In the genomic region with DNA sequence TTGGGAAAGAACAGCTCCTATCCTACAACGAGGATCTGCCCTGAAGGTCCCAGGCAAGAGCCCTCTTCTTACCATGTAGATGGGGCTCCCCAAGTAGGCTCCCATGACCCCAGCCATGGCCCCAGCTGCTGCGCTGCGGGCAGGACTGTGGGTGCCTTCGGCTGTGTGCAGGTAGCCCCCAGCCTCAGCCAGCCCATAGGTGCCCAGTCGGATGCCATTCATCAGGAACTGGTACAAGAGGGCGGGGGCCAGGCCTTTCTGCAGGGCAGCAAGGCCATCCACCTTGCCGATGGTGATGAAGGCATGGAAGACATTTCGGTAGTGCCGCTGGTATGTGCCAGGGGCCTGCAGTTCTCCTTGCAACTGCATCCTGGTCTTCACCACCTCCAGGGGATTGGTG, we compare ENCODE assay signal across 1 cellular context.
TF ChIP-seq lines count a peak whose summit lies in the region.

No MANE protein-coding gene starts in this region.

TF ChIP-seq in WTC11, 78 proteins besides CTCF, POLR2A, EP300 and RAD21 (continued from another document):
- TF ChIP-seq, protein P1, sequence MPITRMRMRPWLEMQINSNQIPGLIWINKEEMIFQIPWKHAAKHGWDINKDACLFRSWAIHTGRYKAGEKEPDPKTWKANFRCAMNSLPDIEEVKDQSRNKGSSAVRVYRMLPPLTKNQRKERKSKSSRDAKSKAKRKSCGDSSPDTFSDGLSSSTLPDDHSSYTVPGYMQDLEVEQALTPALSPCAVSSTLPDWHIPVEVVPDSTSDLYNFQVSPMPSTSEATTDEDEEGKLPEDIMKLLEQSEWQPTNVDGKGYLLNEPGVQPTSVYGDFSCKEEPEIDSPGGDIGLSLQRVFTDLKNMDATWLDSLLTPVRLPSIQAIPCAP (CRISPR knock-in tag; IDR thresholded peaks at IDR 0.05): no peak
- TF ChIP-seq, protein P2, sequence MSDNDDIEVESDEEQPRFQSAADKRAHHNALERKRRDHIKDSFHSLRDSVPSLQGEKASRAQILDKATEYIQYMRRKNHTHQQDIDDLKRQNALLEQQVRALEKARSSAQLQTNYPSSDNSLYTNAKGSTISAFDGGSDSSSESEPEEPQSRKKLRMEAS (CRISPR knock-in tag; IDR thresholded peaks at IDR 0.05): no peak
- TF ChIP-seq NR1H2 (CRISPR knock-in tag; IDR thresholded peaks at IDR 0.05) (no peak), CBFB (CRISPR knock-in tag; IDR thresholded peaks at IDR 0.05; ENCODE audit: low read depth) (no peak), PRRX2 (CRISPR knock-in tag; IDR thresholded peaks at IDR 0.05) (no peak)
- TF ChIP-seq, protein P3, sequence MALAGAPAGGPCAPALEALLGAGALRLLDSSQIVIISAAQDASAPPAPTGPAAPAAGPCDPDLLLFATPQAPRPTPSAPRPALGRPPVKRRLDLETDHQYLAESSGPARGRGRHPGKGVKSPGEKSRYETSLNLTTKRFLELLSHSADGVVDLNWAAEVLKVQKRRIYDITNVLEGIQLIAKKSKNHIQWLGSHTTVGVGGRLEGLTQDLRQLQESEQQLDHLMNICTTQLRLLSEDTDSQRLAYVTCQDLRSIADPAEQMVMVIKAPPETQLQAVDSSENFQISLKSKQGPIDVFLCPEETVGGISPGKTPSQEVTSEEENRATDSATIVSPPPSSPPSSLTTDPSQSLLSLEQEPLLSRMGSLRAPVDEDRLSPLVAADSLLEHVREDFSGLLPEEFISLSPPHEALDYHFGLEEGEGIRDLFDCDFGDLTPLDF (CRISPR knock-in tag; IDR thresholded peaks at IDR 0.05): no peak
- TF ChIP-seq, protein P4, sequence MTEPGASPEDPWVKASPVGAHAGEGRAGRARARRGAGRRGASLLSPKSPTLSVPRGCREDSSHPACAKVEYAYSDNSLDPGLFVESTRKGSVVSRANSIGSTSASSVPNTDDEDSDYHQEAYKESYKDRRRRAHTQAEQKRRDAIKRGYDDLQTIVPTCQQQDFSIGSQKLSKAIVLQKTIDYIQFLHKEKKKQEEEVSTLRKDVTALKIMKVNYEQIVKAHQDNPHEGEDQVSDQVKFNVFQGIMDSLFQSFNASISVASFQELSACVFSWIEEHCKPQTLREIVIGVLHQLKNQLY (CRISPR knock-in tag; IDR thresholded peaks at IDR 0.05): no peak
- TF ChIP-seq, protein P5, sequence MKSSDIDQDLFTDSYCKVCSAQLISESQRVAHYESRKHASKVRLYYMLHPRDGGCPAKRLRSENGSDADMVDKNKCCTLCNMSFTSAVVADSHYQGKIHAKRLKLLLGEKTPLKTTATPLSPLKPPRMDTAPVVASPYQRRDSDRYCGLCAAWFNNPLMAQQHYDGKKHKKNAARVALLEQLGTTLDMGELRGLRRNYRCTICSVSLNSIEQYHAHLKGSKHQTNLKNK (CRISPR knock-in tag; IDR thresholded peaks at IDR 0.05): no peak
